ENCODE assay signal across 12 cellular contexts in the genomic region with DNA sequence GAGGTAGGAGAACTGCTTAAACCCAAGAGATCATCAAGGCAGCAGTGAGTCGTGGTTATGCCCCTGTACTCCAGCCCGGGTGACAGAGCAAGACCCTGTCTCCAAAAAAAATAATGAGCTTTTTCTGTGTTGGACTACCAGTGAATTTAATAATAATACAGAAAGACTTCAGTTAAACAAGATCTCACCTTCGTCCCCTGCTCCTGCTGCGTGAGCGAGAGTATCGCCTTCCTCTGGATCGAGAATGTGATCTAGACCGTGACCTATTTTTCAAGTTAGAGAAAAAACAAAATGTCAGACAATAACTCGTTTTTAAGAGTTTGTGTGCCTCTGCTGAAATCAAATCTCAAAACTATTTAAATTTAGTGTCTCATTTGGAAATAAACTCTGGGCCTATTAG. TPM values are rescaled to one million over a fixed set of nuclear protein-coding genes. Genes with fewer than 3 reads are reported as not detected.
DNase-seq lines count a peak whose midpoint lies in the region; ATAC-seq and TF ChIP-seq lines count a peak whose summit lies in the region.
"Had no signal": no experiment of that assay in that cellular context is flagged by ENCODE, and none has a peak within 500 bp of the region (broad histone marks: within the 10 kb centered on the region; RNA-seq: fewer than 3 reads in every experiment).

No MANE protein-coding gene starts in this region.

- H3K27ac ChIP-seq in cardiac muscle cell (peak overlapping the region; percentile 55), right atrium auricular region (no peak overlapping the region), iPS-20b (ENCODE audit: low read length) (no peak overlapping the region), gastrocnemius medialis (peak overlapping the region in 1 of 4 donors; percentile 40), substantia nigra (ENCODE audit: low read depth, low read length, poor library complexity, severe bottlenecking) (no peak overlapping the region)

- peak overlapping the region; percentile 95 for H3K27ac Mint-ChIP-seq in WTC11

- ATAC-seq in WTC11, result no peak
- ATAC-seq in gastrocnemius medialis, result no peak
- ATAC-seq: heart left ventricle had no signal

- peak overlapping the region; percentile 100 for H3K4me3 Mint-ChIP-seq in WTC11

- H3K9me3 ChIP-seq in cardiac muscle cell (ENCODE audit: low read depth), result no peaks in the 10 kb centered on the region
- no peaks in the 10 kb centered on the region for H3K9me3 ChIP-seq in right atrium auricular region
- H3K9me3 ChIP-seq in iPS-20b (ENCODE audit: insufficient read depth, low read depth, low read length), result no peaks in the 10 kb centered on the region
- no peaks in the 10 kb centered on the region for H3K9me3 ChIP-seq in gastrocnemius medialis
- H3K9me3 ChIP-seq: heart left ventricle had no signal

- H3K36me3 ChIP-seq in cardiac muscle cell (peaks cover 54% of the 10 kb centered on the region), right atrium auricular region (peaks cover 61% of the 10 kb centered on the region), iPS-20b (ENCODE audit: insufficient read depth, low read depth, low read length) (peaks cover 72% of the 10 kb centered on the region), gastrocnemius medialis (peaks cover 0 to 63% of the 10 kb centered on the region in 2 donors)

- H3K4me1 Mint-ChIP-seq in WTC11, result peaks cover 44% of the 10 kb centered on the region

- peaks cover 47% of the 10 kb centered on the region for H3K4me1 ChIP-seq in cardiac muscle cell (ENCODE audit: low read depth)
- peaks cover 0 to 56% of the 10 kb centered on the region in 2 donors for H3K4me1 ChIP-seq in right atrium auricular region
- peaks cover 6% of the 10 kb centered on the region for H3K4me1 ChIP-seq in iPS-20b (ENCODE audit: insufficient read depth, low read length)
- H3K4me1 ChIP-seq in gastrocnemius medialis, result peaks cover 32 to 43% of the 10 kb centered on the region in 2 donors

- DNase-seq in cardiac muscle cell (ENCODE audit: low read depth in 1 of 2, low spot score in 1 of 2), result no peak
- no peak for DNase-seq in right atrium auricular region (ENCODE audit: low spot score)
- no peak for DNase-seq in WTC11 (ENCODE audit: low spot score)
- DNase-seq in gastrocnemius medialis, result no peak
- no peak for DNase-seq in ecto neural progenitor cell (ENCODE audit: low spot score)
- no peak for DNase-seq in DMS53 (lab: John Stamatoyannopoulos, UW)
- DNase-seq in substantia nigra (lab: John Stamatoyannopoulos, UW), result no peak
- DNase-seq: heart left ventricle, IMR-90, NCI-H2227 treated with DMSO at 0.1 percent for 48 hours, SHP77 treated with DMSO at 0.1 percent for 48 hours had no signal

- TF ChIP-seq CTCF in cardiac muscle cell (IDR thresholded peaks at IDR 0.05; ENCODE audit: low read depth, low read length), result no peak
- no peak for TF ChIP-seq CTCF in right atrium auricular region (IDR thresholded peaks at IDR 0.05)
- no peak for TF ChIP-seq CTCF in WTC11 (IDR thresholded peaks at IDR 0.05)
- no peak for TF ChIP-seq CTCF in gastrocnemius medialis (IDR thresholded peaks at IDR 0.05 in 4 of 5, conservative IDR thresholded peaks at IDR 0.05 in 1 of 5)

- H3K4me3 ChIP-seq in cardiac muscle cell (no peak overlapping the region), right atrium auricular region (no peak overlapping the region), iPS-20b (ENCODE audit: low read length) (peak overlapping the region; percentile 92; the same call in 1 of the 2 replicates), gastrocnemius medialis (no peak overlapping the region)

- intact Hi-C loops in gastrocnemius medialis (cut with DNase I; ENCODE audit: low total_unique reads), result no loop called here

- POLR2A ChIA-PET in WTC11 (lab: Charles Lee), result interaction anchor here (0.6 kb wide), 1 partner anchor 388 kb away, joined by 14 read pairs; no protein-coding TSS in a partner anchor

- CTCF ChIA-PET in WTC11 (lab: Charles Lee), result no interaction called here

- H3K36me3 Mint-ChIP-seq in WTC11, result peaks cover 73% of the 10 kb centered on the region

- H3K9me3 Mint-ChIP-seq in WTC11, result no peaks in the 10 kb centered on the region

- in situ Hi-C loops in gastrocnemius medialis (cut with MboI; ENCODE audit: low sequenced_read_pairs in 4 of 4), result loop anchor here in 3 of 4 donors (5.0 to 25.0 kb wide), 4 partner anchors 154 to 436 kb away; a partner anchor contains a TSS

- H3K27me3 ChIP-seq in cardiac muscle cell (no peaks in the 10 kb centered on the region), right atrium auricular region (no peaks in the 10 kb centered on the region), iPS-20b (ENCODE audit: insufficient read depth, low read length) (no peaks in the 10 kb centered on the region), gastrocnemius medialis (no peaks in the 10 kb centered on the region)
- H3K27me3 ChIP-seq: heart left ventricle had no signal

- TF ChIP-seq POLR2A in gastrocnemius medialis (IDR thresholded peaks at IDR 0.05), result no peak

- no peaks in the 10 kb centered on the region for H3K27me3 Mint-ChIP-seq in WTC11 (ENCODE audit: low read depth)

- H3K9ac ChIP-seq in iPS-20b (ENCODE audit: low read depth, low read length), result peak overlapping the region; percentile 99; the same call in 1 of the 2 replicates

TF ChIP-seq in WTC11, 78 proteins besides CTCF, POLR2A, EP300 and RAD21 (continues in another document):
- TF ChIP-seq ZNF121 (CRISPR knock-in tag; IDR thresholded peaks at IDR 0.05) (no peak), TEAD1 (CRISPR knock-in tag; IDR thresholded peaks at IDR 0.05) (no peak), CREM (CRISPR knock-in tag; IDR thresholded peaks at IDR 0.05) (no peak), SOX15 (CRISPR knock-in tag; IDR thresholded peaks at IDR 0.05) (no peak), ZNF317 (CRISPR knock-in tag; IDR thresholded peaks at IDR 0.05; ENCODE audit: borderline replicate concordance, low read depth) (no peak)
- TF ChIP-seq, protein P1, sequence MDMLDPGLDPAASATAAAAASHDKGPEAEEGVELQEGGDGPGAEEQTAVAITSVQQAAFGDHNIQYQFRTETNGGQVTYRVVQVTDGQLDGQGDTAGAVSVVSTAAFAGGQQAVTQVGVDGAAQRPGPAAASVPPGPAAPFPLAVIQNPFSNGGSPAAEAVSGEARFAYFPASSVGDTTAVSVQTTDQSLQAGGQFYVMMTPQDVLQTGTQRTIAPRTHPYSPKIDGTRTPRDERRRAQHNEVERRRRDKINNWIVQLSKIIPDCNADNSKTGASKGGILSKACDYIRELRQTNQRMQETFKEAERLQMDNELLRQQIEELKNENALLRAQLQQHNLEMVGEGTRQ (CRISPR knock-in tag; IDR thresholded peaks at IDR 0.05), result no peak
- TF ChIP-seq, protein P2, sequence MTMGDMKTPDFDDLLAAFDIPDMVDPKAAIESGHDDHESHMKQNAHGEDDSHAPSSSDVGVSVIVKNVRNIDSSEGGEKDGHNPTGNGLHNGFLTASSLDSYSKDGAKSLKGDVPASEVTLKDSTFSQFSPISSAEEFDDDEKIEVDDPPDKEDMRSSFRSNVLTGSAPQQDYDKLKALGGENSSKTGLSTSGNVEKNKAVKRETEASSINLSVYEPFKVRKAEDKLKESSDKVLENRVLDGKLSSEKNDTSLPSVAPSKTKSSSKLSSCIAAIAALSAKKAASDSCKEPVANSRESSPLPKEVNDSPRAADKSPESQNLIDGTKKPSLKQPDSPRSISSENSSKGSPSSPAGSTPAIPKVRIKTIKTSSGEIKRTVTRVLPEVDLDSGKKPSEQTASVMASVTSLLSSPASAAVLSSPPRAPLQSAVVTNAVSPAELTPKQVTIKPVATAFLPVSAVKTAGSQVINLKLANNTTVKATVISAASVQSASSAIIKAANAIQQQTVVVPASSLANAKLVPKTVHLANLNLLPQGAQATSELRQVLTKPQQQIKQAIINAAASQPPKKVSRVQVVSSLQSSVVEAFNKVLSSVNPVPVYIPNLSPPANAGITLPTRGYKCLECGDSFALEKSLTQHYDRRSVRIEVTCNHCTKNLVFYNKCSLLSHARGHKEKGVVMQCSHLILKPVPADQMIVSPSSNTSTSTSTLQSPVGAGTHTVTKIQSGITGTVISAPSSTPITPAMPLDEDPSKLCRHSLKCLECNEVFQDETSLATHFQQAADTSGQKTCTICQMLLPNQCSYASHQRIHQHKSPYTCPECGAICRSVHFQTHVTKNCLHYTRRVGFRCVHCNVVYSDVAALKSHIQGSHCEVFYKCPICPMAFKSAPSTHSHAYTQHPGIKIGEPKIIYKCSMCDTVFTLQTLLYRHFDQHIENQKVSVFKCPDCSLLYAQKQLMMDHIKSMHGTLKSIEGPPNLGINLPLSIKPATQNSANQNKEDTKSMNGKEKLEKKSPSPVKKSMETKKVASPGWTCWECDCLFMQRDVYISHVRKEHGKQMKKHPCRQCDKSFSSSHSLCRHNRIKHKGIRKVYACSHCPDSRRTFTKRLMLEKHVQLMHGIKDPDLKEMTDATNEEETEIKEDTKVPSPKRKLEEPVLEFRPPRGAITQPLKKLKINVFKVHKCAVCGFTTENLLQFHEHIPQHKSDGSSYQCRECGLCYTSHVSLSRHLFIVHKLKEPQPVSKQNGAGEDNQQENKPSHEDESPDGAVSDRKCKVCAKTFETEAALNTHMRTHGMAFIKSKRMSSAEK (CRISPR knock-in tag; IDR thresholded peaks at IDR 0.05; ENCODE audit: borderline replicate concordance), result no peak

RNA-seq across cellular contexts. Expression of a gene that starts 2.8 kb away (rescaled TPM):
- total RNA-seq in cardiac muscle cell (79.6 and 118 TPM in 2 replicates), right atrium auricular region (10 to 100 TPM; 32.1 to 44.3 TPM), WTC11 (2021) (299 to 349 TPM (median 342 TPM) in 3 replicates), gastrocnemius medialis (10 to 100 TPM; 21.5 to 51.4 (median 34.1) TPM)
- 136 and 179 TPM in 2 replicates for polyA plus RNA-seq in cardiac muscle cell

RNA-seq across cellular contexts. Expression of a gene that starts 29.6 kb away (rescaled TPM):
- total RNA-seq in cardiac muscle cell, result 8.8 and 10.5 TPM in 2 replicates
- 18.0 and 18.5 TPM in 2 replicates for polyA plus RNA-seq in cardiac muscle cell
- total RNA-seq in right atrium auricular region, result 1 to 10 TPM; 2.2 to 3.9 TPM
- total RNA-seq in WTC11 (2021), result 19.3 to 21.3 TPM (median 21.2 TPM) in 3 replicates
- total RNA-seq in gastrocnemius medialis, result 1 to 10 TPM; 2.0 to 6.2 (median 3.2) TPM
